In genomic region chr10:33858326-33858725, GRCh38 we compare ENCODE assay signal across 1 cellular context.
TF ChIP-seq lines count a peak whose summit lies in the region.

No MANE protein-coding gene starts in this region.

TF ChIP-seq in HepG2, 621 proteins besides CTCF, POLR2A, EP300 and RAD21 (continued from another document):
- TF ChIP-seq, protein P1, sequence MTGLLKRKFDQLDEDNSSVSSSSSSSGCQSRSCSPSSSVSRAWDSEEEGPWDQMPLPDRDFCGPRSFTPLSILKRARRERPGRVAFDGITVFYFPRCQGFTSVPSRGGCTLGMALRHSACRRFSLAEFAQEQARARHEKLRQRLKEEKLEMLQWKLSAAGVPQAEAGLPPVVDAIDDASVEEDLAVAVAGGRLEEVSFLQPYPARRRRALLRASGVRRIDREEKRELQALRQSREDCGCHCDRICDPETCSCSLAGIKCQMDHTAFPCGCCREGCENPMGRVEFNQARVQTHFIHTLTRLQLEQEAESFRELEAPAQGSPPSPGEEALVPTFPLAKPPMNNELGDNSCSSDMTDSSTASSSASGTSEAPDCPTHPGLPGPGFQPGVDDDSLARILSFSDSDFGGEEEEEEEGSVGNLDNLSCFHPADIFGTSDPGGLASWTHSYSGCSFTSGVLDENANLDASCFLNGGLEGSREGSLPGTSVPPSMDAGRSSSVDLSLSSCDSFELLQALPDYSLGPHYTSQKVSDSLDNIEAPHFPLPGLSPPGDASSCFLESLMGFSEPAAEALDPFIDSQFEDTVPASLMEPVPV (CRISPR knock-in tag; IDR thresholded peaks at IDR 0.05) = no peak
- TF ChIP-seq NBN (conservative IDR thresholded peaks at IDR 0.05) = no peak
- TF ChIP-seq MXD1 (CRISPR knock-in tag; IDR thresholded peaks at IDR 0.05) = no peak
- no peak for TF ChIP-seq CCDC6 (CRISPR knock-in tag; IDR thresholded peaks at IDR 0.05)
- TF ChIP-seq NFYC (CRISPR knock-in tag; IDR thresholded peaks at IDR 0.05) = no peak
TF ChIP-seq in HepG2: peak in this region for 0.
